In genomic region chr2:30956995-30957394, GRCh38 we compare ENCODE assay signal across 16 cellular contexts.
DNase-seq lines count a peak whose midpoint lies in the region; ATAC-seq and TF ChIP-seq lines count a peak whose summit lies in the region.
"Had no signal": no experiment of that assay in that cellular context is flagged by ENCODE, and none has a peak within 500 bp of the region (broad histone marks: within the 10 kb centered on the region; RNA-seq: fewer than 3 reads in every experiment).

No MANE protein-coding gene starts in this region.

- no peak overlapping the region for H2BK120ac ChIP-seq in neuronal stem cell (ENCODE audit: low read depth, low read length)

- H2BK5ac ChIP-seq in neuronal stem cell (ENCODE audit: low read length) = no peak overlapping the region

- H2BK12ac ChIP-seq in neuronal stem cell (ENCODE audit: low read length) = no peak overlapping the region

- no peaks in the 10 kb centered on the region for H3K79me1 ChIP-seq in neuronal stem cell (ENCODE audit: low read depth, low read length)

- ATAC-seq in thoracic aorta (ENCODE audit: insufficient number of reproducible peaks, low FRiP score, low read depth) = peak; percentile 51
- no peak for ATAC-seq in GM18511 (IDR thresholded peaks at IDR 0.05; ENCODE audit: unreplicated experiment)
- ATAC-seq: A549, Right ventricle myocardium inferior had no signal

- H3K4me3 ChIP-seq in astrocyte of the cerebellum (ENCODE audit: low read depth, low read length) (no peak overlapping the region), fibroblast of mammary gland (ENCODE audit: control insufficient read depth, low read depth, low read length) (no peak overlapping the region), neuronal stem cell (ENCODE audit: low read length in 2 of 2) (no peak overlapping the region), thoracic aorta (no peak overlapping the region)
- H3K4me3 ChIP-seq: A549 had no signal

- H3K4me2 ChIP-seq in neuronal stem cell (ENCODE audit: insufficient read depth, low read length, poor library complexity, severe bottlenecking) = no peak overlapping the region
- H3K4me2 ChIP-seq: A549, KMS-11 had no signal

- TF ChIP-seq CTCF in astrocyte of the cerebellum (IDR thresholded peaks at IDR 0.05; ENCODE audit: low read depth, low read length, missing control alignments) (no peak), fibroblast of mammary gland (conservative IDR thresholded peaks at IDR 0.05; ENCODE audit: control insufficient read depth, insufficient read depth, low read depth, low read length) (no peak), thoracic aorta (IDR thresholded peaks at IDR 0.05) (no peak)

- in situ Hi-C loops in astrocyte of the cerebellum (cut with HindIII; ENCODE audit: low sequenced_read_pairs) = loop anchor here (5.0 kb wide), 1 partner anchor 70 kb away; no protein-coding TSS in a partner anchor

- H3K27me3 ChIP-seq in neuronal stem cell (ENCODE audit: control insufficient read depth in 3 of 3, insufficient read depth in 3 of 3, low read depth in 1 of 3, low read length in 3 of 3) (peaks cover 0 to 2% (median 0%) of the 10 kb centered on the region in 3 experiments), thoracic aorta (replicated peaks; ENCODE audit: insufficient read depth) (no peaks in the 10 kb centered on the region)

- H3K36me3 ChIP-seq in neuronal stem cell (replicated peaks in 1 of 2; ENCODE audit: control insufficient read depth in 2 of 2, insufficient read depth in 2 of 2, low read length in 2 of 2) (no peaks in the 10 kb centered on the region), thoracic aorta (no peaks in the 10 kb centered on the region)

- no peak overlapping the region for H3K23ac ChIP-seq in neuronal stem cell (ENCODE audit: low read depth, low read length, poor library complexity)

- no peak overlapping the region for H4K91ac ChIP-seq in neuronal stem cell (ENCODE audit: low read depth, low read length, poor library complexity)

- H2AFZ ChIP-seq in neuronal stem cell (ENCODE audit: low read length) = no peak overlapping the region

- H3K9me3 ChIP-seq in neuronal stem cell (replicated peaks in 1 of 2; ENCODE audit: control insufficient read depth in 2 of 2, insufficient read depth in 1 of 2, low read depth in 1 of 2, low read length in 2 of 2) (no peaks in the 10 kb centered on the region), thoracic aorta (no peaks in the 10 kb centered on the region)
- H3K9me3 ChIP-seq: A549 had no signal

- DNase-seq in astrocyte of the cerebellum (ENCODE audit: low read depth) (peak; percentile 8), fibroblast of mammary gland (ENCODE audit: low read depth) (peak; percentile 1), neuronal stem cell (ENCODE audit: low spot score) (no peak), thoracic aorta (ENCODE audit: low spot score) (no peak), Kasumi-1 (lab: John Stamatoyannopoulos, UW) (no peak), EL (no peak)
- DNase-seq: GDM1, IMR-90, NCI-H1417, NCI-H1694 treated with DMSO at 0.1 percent for 48 hours, NCI-H446 treated with DMSO at 0.1 percent for 48 hours, NCI-H526 treated with DMSO at 0.1 percent for 48 hours had no signal

- H2AK5ac ChIP-seq in neuronal stem cell (ENCODE audit: low read depth, low read length) = no peak overlapping the region

- H3K27ac ChIP-seq in neuronal stem cell (replicated peaks; ENCODE audit: low read length) = no peak overlapping the region
- H3K27ac ChIP-seq in thoracic aorta = no peak overlapping the region
- H3K27ac ChIP-seq: A549, KMS-11 had no signal

- no peak overlapping the region for H3K4ac ChIP-seq in neuronal stem cell (ENCODE audit: low read length)

- no peak overlapping the region for H2BK15ac ChIP-seq in neuronal stem cell (ENCODE audit: low read length)

- H3K9ac ChIP-seq in neuronal stem cell (ENCODE audit: low read depth, low read length, poor library complexity) = peak overlapping the region; percentile 1
- H3K9ac ChIP-seq: KMS-11 had no signal

- no peak overlapping the region for H3K18ac ChIP-seq in neuronal stem cell (ENCODE audit: low read length)

- H3K14ac ChIP-seq in neuronal stem cell (ENCODE audit: low read length) = no peak overlapping the region

- H4K8ac ChIP-seq in neuronal stem cell (ENCODE audit: low read depth, low read length) = no peak overlapping the region

- H3K4me1 ChIP-seq in neuronal stem cell (ENCODE audit: control insufficient read depth in 2 of 2, insufficient read depth in 1 of 2, low read depth in 1 of 2, low read length in 2 of 2) (peaks cover 0 to 8% of the 10 kb centered on the region in 2 donors), thoracic aorta (ENCODE audit: control insufficient read depth in 1 of 2, low read depth in 2 of 2) (peaks cover 3 to 18% of the 10 kb centered on the region in 2 donors)
- H3K4me1 ChIP-seq: A549 had no signal

Comparison
In these comparisons a context has a peak if more than half of its experiments do, and no peak if none do; other contexts are left out.
1. DNase-seq: peak in astrocyte of the cerebellum (single experiment) and fibroblast of mammary gland (single experiment); none in neuronal stem cell (single experiment), thoracic aorta (single experiment), Kasumi-1 (0 of 2) and EL (single experiment).